In genomic region chr2:84905181-84906107, GRCh38 we compare ENCODE assay signal across 8 cellular contexts. TPM values are rescaled to one million over a fixed set of nuclear protein-coding genes. Genes with fewer than 3 reads are reported as not detected.
DNase-seq lines count a peak whose midpoint lies in the region; ATAC-seq, FAIRE-seq and TF ChIP-seq lines count a peak whose summit lies in the region.

Gene TMSB10 (plus strand): TSS chr2:84905656.

- peak; percentile 99 for TF ChIP-seq POLR2A in GM18526 (IDR thresholded peaks at IDR 0.05; ENCODE audit: extremely low read depth, insufficient read length)

- H3K4me3 Mint-ChIP-seq in activated B cell treated with CpG ODN at 0.5 μM for 24 hours = peak within 1 kb of the TSS; percentile 93

- no peaks in the 10 kb centered on the region for H3K27me3 Mint-ChIP-seq in activated B cell treated with CpG ODN at 0.5 μM for 24 hours

- POLR2A ChIA-PET in activated B cell treated with CpG ODN at 0.5 μM for 24 hours (lab: Charles Lee) = interaction anchor here (0.7 to 5.3 kb wide), 16 partner anchors 7 to 446 kb away, joined by 3 to 326 read pairs (median 18); partner anchors contain the start of genes KCMF1, SUCLG1, TGOLN2 and TRABD2A

- H3K27me3 ChIP-seq in bronchial epithelial cell (ENCODE audit: control insufficient read depth, insufficient read depth, low read length) = no peaks in the 10 kb centered on the region

- peak within 1 kb of the TSS; percentile 88 for H3K4me3 ChIP-seq in bronchial epithelial cell (ENCODE audit: low read depth, low read length)

- peaks cover 4% of the 10 kb centered on the region for H3K9me3 Mint-ChIP-seq in activated B cell treated with CpG ODN at 0.5 μM for 24 hours

- in situ Hi-C loops in ACHN (cut with HindIII; ENCODE audit: low pct_ligation_motif_present, low pct_unique_long_range_greater_than_20kb, low sequenced_read_pairs) = no loop called here

- H3K36me3 ChIP-seq in bronchial epithelial cell (ENCODE audit: control insufficient read depth, insufficient read depth, low read length) = peaks cover 3% of the 10 kb centered on the region

- peak; percentile 53 for ATAC-seq in HG03064 (IDR thresholded peaks at IDR 0.05; ENCODE audit: low read depth, unreplicated experiment)
- peak; percentile 84 for ATAC-seq in activated B cell treated with CpG ODN at 0.5 μM for 24 hours (ENCODE audit: low read depth)

- peak within 1 kb of the TSS; percentile 87 for H3K27ac Mint-ChIP-seq in activated B cell treated with CpG ODN at 0.5 μM for 24 hours

- TF ChIP-seq CTCF in activated B cell treated with CpG ODN at 0.5 μM for 24 hours (IDR thresholded peaks at IDR 0.05) (no peak), bronchial epithelial cell (IDR thresholded peaks at IDR 0.05; ENCODE audit: insufficient read depth, low read length, severe bottlenecking) (peak; percentile 24)

- peaks cover 55% of the 10 kb centered on the region for H3K4me1 Mint-ChIP-seq in activated B cell treated with CpG ODN at 0.5 μM for 24 hours

- DNase-seq in ACHN (peak; percentile 88), NCI-H2196 treated with DMSO at 0.1 percent for 48 hours (lab: John Stamatoyannopoulos, UW; ENCODE audit: unreplicated experiment) (peak; percentile 15), activated B cell treated with CpG ODN at 0.5 μM for 24 hours (peak; percentile 94), bronchial epithelial cell (ENCODE audit: low read depth) (peak; percentile 48), iris pigment epithelial cell (ENCODE audit: low read depth) (peak; percentile 88)
- DNase-seq in stimulated activated CD4-positive, alpha-beta T cell treated with anti-CD3 and anti-CD28 coated beads, Interleukin-12 subunit alpha, Interleukin-12 subunit beta, amount 100 ng/mL, for 4 hours = peak; percentile 89

- intact Hi-C loops in activated B cell treated with CpG ODN at 0.5 μM for 24 hours (cut with micrococcal nuclease) = loop anchor here (1.0 to 5.0 kb wide), 7 partner anchors 17 to 632 kb away; partner anchors contain the start of genes KCMF1 and MAT2A

- no peak for FAIRE-seq in bronchial epithelial cell (lab: Jason Lieb, UNC)

- CTCF ChIA-PET in activated B cell treated with CpG ODN at 0.5 μM for 24 hours (lab: Charles Lee) = interaction anchor here (0.6 to 6.0 kb wide), 8 partner anchors 8 to 59 kb away, joined by 3 to 67 read pairs (median 11); partner anchors contain the start of gene TRABD2A

- peaks cover 29% of the 10 kb centered on the region for H3K36me3 Mint-ChIP-seq in activated B cell treated with CpG ODN at 0.5 μM for 24 hours (ENCODE audit: low read depth)

RNA-seq across cellular contexts. Expression of gene TMSB10, which starts in this region (rescaled TPM):
- total RNA-seq in activated B cell treated with CpG ODN at 0.5 μM for 24 hours = 925 and 1,069 TPM in 2 replicates
- total RNA-seq in bronchial epithelial cell = 8,033 and 11,022 TPM in 2 replicates

Comparison
In these comparisons a context has a peak if more than half of its experiments do, and no peak if none do; other contexts are left out.
1. Peak in every context shown above with its lines: DNase-seq, ATAC-seq and H3K4me3 ChIP-seq.
2. DNase-seq: peak in every context shown above with its lines; median percentile 94 in activated B cell treated with CpG ODN at 0.5 μM for 24 hours; 89 in stimulated activated CD4-positive, alpha-beta T cell treated with anti-CD3 and anti-CD28 coated beads, Interleukin-12 subunit alpha, Interleukin-12 subunit beta, amount 100 ng/mL, for 4 hours; 88 in ACHN; 88 in iris pigment epithelial cell; 48 in bronchial epithelial cell; 15 in NCI-H2196 treated with DMSO at 0.1 percent for 48 hours.